15 cellular contexts compared by ENCODE assay signal in genomic region chr9:128136816-128137793, GRCh38. TPM values are rescaled to one million over a fixed set of nuclear protein-coding genes. Genes with fewer than 3 reads are reported as not detected.
DNase-seq lines count a peak whose midpoint lies in the region; ATAC-seq, FAIRE-seq and TF ChIP-seq lines count a peak whose summit lies in the region.
"Had no signal": no experiment of that assay in that cellular context is flagged by ENCODE, and none has a peak within 500 bp of the region (broad histone marks: within the 10 kb centered on the region; RNA-seq: fewer than 3 reads in every experiment).

No MANE protein-coding gene starts in this region.

- H2AK5ac ChIP-seq in IMR-90 (ENCODE audit: low read depth, low read length) = peak overlapping the region; percentile 49

- DNase-seq in AG08396 (ENCODE audit: low spot score) (peak; percentile 56), IMR-90 (peak; percentile 87), K562 (ENCODE audit: extremely low read depth in 1 of 4, low spot score in 3 of 4) (peak; percentile 16 to 51 (median 26)), lower lobe of right lung (peak; percentile 18), NCI-H446 treated with DMSO at 0.1 percent for 48 hours (lab: John Stamatoyannopoulos, UW) (no peak), KG1 (lab: John Stamatoyannopoulos, UW) (no peak)
- no peak for DNase-seq in activated CD8-positive, alpha-beta T cell treated with anti-CD3 and anti-CD28 coated beads for 36 hours
- DNase-seq: activated CD4-positive, alpha-beta memory T cell treated with anti-CD3 and anti-CD28 coated beads, Interleukin-2, amount 10 ng/mL, durations not matched to agents 7 days and 5 days; naive B cell; NCI-H1092 treated with DMSO at 0.1 percent for 48 hours; NCI-H774 had no signal

- H3K56ac ChIP-seq in IMR-90 (ENCODE audit: extremely low read depth, insufficient read depth, low read length) = no peak overlapping the region

- 0 out of 2 replicates have a peak, but pooled peaks cover 4% of the 10 kb centered on the region for H4K20me1 ChIP-seq in IMR-90 (ENCODE audit: insufficient read depth, low read length)
- no peaks in the 10 kb centered on the region for H4K20me1 ChIP-seq in K562 (replicated peaks; ENCODE audit: control insufficient read depth, insufficient read depth, low read length)

- no peak overlapping the region for H3K4me2 ChIP-seq in IMR-90 (ENCODE audit: low read depth, low read length)
- peak overlapping the region; percentile 49; the same call in 1 of the 2 replicates for H3K4me2 ChIP-seq in K562 (ENCODE audit: insufficient read depth, low read length)
- H3K4me2 ChIP-seq: BLaER1 treated with 17β-estradiol and CSF1 and Interleukin-3, amounts not matched to agents 10 nM and 100 nM had no signal

- POLR2A ChIA-PET in IMR-90 (lab: Charles Lee; ENCODE audit: unreplicated experiment) (no interaction called here), K562 (lab: Yijun Ruan, JAX) (interaction anchor here (0.5 to 1.3 kb wide), 8 partner anchors 9 to 195 kb away, joined by 3 to 5 read pairs (median 3); partner anchors contain the start of gene NAIF1)
- POLR2A ChIA-PET in activated CD8-positive, alpha-beta T cell treated with anti-CD3 and anti-CD28 coated beads for 36 hours (lab: Charles Lee) = interaction anchor here (0.7 kb wide), 1 partner anchor 9 kb away, joined by 4 read pairs; no protein-coding TSS in a partner anchor

- H3K18ac ChIP-seq in IMR-90 (ENCODE audit: low read depth, low read length) = no peak overlapping the region

- H3K9me3 ChIP-seq in IMR-90 (ENCODE audit: control insufficient read depth, insufficient read depth, low read length) = no peaks in the 10 kb centered on the region; the same call in 1 of the 2 replicates
- H3K9me3 ChIP-seq in K562 (replicated peaks; ENCODE audit: control insufficient read depth, insufficient read depth, low read depth, low read length) = no peaks in the 10 kb centered on the region
- no peaks in the 10 kb centered on the region for H3K9me3 ChIP-seq in lower lobe of right lung

- no peak overlapping the region for H3K4me3 Mint-ChIP-seq in activated CD8-positive, alpha-beta T cell treated with anti-CD3 and anti-CD28 coated beads for 36 hours
- H3K4me3 Mint-ChIP-seq: activated CD4-positive, alpha-beta memory T cell treated with anti-CD3 and anti-CD28 coated beads, Interleukin-2, amount 10 ng/mL, durations not matched to agents 7 days and 5 days had no signal

- H3K9ac ChIP-seq in IMR-90 (ENCODE audit: low read depth, low read length) (no peak overlapping the region), K562 (ENCODE audit: insufficient read depth in 1 of 2, low read depth in 2 of 2, low read length in 2 of 2) (peak overlapping the region in 1 of 2 experiments; percentile 50; a peak in 1 of 4 replicates)
- H3K9ac ChIP-seq: BLaER1 treated with 17β-estradiol and CSF1 and Interleukin-3, amounts not matched to agents 10 nM and 100 nM had no signal

- no peak overlapping the region for H3K27ac ChIP-seq in IMR-90 (ENCODE audit: insufficient read depth, low read length)
- H3K27ac ChIP-seq in K562 (ENCODE audit: extremely low read depth, low read depth, low read length) = no peak overlapping the region; the same call in 2 of the 3 replicates
- no peak overlapping the region for H3K27ac ChIP-seq in lower lobe of right lung
- H3K27ac ChIP-seq: BLaER1 treated with 17β-estradiol and CSF1 and Interleukin-3, amounts not matched to agents 10 nM and 100 nM had no signal

- H4K5ac ChIP-seq in IMR-90 (ENCODE audit: low read depth, low read length) = no peak overlapping the region

- H4K8ac ChIP-seq in IMR-90 (ENCODE audit: low read depth in 2 of 2, low read length in 2 of 2) = no peak overlapping the region

- no peak for TF ChIP-seq EP300 in K562 (IDR thresholded peaks at IDR 0.05; ENCODE audit: low read length)

- no peaks in the 10 kb centered on the region for H3K36me3 Mint-ChIP-seq in activated CD8-positive, alpha-beta T cell treated with anti-CD3 and anti-CD28 coated beads for 36 hours (ENCODE audit: low read depth)

- FAIRE-seq in K562 (lab: Jason Lieb, UNC) = peak; percentile 83
- FAIRE-seq: endometrium, GM19239 had no signal

- no peak overlapping the region for H3K27ac Mint-ChIP-seq in activated CD8-positive, alpha-beta T cell treated with anti-CD3 and anti-CD28 coated beads for 36 hours
- H3K27ac Mint-ChIP-seq: activated CD4-positive, alpha-beta memory T cell treated with anti-CD3 and anti-CD28 coated beads, Interleukin-2, amount 10 ng/mL, durations not matched to agents 7 days and 5 days; naive B cell had no signal

- intact Hi-C loops in IMR-90 (cut with micrococcal nuclease) (no loop called here), K562 (cut with micrococcal nuclease) (no loop called here), lower lobe of right lung (cut with DNase I) (no loop called here)
- intact Hi-C loops in activated CD8-positive, alpha-beta T cell treated with anti-CD3 and anti-CD28 coated beads for 36 hours (cut with micrococcal nuclease) = no loop called here

- H2BK20ac ChIP-seq in IMR-90 (ENCODE audit: low read depth, low read length) = no peak overlapping the region

- WGBS in IMR-90 (ENCODE audit: extremely low coverage in 2 of 2, insufficient read length in 1 of 2), 2 experiments = 69% methylated on average over 7 of the region's 18 CpGs; no CpG with 5 or more reads in 1 of the 2 experiments
- WGBS in K562 (ENCODE audit: insufficient coverage, low coverage, missing lambda C conversion rate) = 35% methylated on average over 18 of the region's 18 CpGs

- BruUV-seq in IMR-90 (replicated peaks; lab: Mats Ljungman, UMichigan) = no TSS peak
- BruUV-seq in K562 (replicated peaks; lab: Mats Ljungman, UMichigan) = no TSS peak

- CTCF ChIA-PET in IMR-90 (lab: Yijun Ruan, JAX) = interaction anchor here (1.7 kb wide), 1 partner anchor 19 kb away, joined by 5 read pairs; no protein-coding TSS in a partner anchor
- CTCF ChIA-PET in K562 (lab: Yijun Ruan, JAX; ENCODE audit: low intra/inter-chr PET ratio) = no interaction called here
- CTCF ChIA-PET in activated CD8-positive, alpha-beta T cell treated with anti-CD3 and anti-CD28 coated beads for 36 hours (lab: Charles Lee) = interaction anchor here (0.7 to 1.8 kb wide), 2 partner anchors 20 to 33 kb away, joined by 3 to 11 read pairs; no protein-coding TSS in a partner anchor

- no peak overlapping the region for H2BK5ac ChIP-seq in IMR-90 (ENCODE audit: low read depth, low read length, poor library complexity, severe bottlenecking)

- in situ Hi-C loops in IMR-90 (cut with MboI; ENCODE audit: low sequenced_read_pairs) (no loop called here), K562 (cut with MboI) (no loop called here)

- H3K4me1 Mint-ChIP-seq in activated CD8-positive, alpha-beta T cell treated with anti-CD3 and anti-CD28 coated beads for 36 hours (ENCODE audit: low read depth) = peaks cover 4% of the 10 kb centered on the region

- peak overlapping the region; percentile 40; the same call in 1 of the 2 replicates for H4K91ac ChIP-seq in IMR-90 (ENCODE audit: insufficient read depth, low read depth, low read length)

- no peak overlapping the region for H3K23ac ChIP-seq in IMR-90 (ENCODE audit: low read depth, low read length)

- no peaks in the 10 kb centered on the region for H3K79me1 ChIP-seq in IMR-90 (ENCODE audit: low read depth in 1 of 2, low read length in 2 of 2)

- H2AFZ ChIP-seq in IMR-90 (replicated peaks; ENCODE audit: low read length, poor library complexity) (no peak overlapping the region), K562 (ENCODE audit: low read depth, low read length) (peak overlapping the region; percentile 48; the same call in 1 of the 2 replicates)

- peaks cover 6% of the 10 kb centered on the region for H3K4me1 ChIP-seq in IMR-90 (ENCODE audit: control insufficient read depth, insufficient read depth, low read length)
- H3K4me1 ChIP-seq in K562 (replicated peaks in 1 of 2; ENCODE audit: control insufficient read depth in 2 of 2, insufficient read depth in 2 of 2, low read length in 2 of 2) = peaks cover 13 to 17% of the 10 kb centered on the region in 2 experiments; a peak in 3 of 5 replicates
- H3K4me1 ChIP-seq in lower lobe of right lung = no peaks in the 10 kb centered on the region

- H3K9me1 ChIP-seq in IMR-90 (ENCODE audit: insufficient read depth, low read length) (peaks cover 8% of the 10 kb centered on the region), K562 (ENCODE audit: control insufficient read depth, insufficient read depth, low read length) (no peaks in the 10 kb centered on the region)

- TF ChIP-seq RAD21 in IMR-90 (IDR thresholded peaks at IDR 0.05; ENCODE audit: low read length) (no peak), K562 (CRISPR knock-in tag; conservative IDR thresholded peaks at IDR 0.05 in 1 of 2, IDR thresholded peaks at IDR 0.05 in 1 of 2) (no peak)

- no peak for TF ChIP-seq CTCF in IMR-90 (conservative IDR thresholded peaks at IDR 0.05; ENCODE audit: low read depth, low read length)
- TF ChIP-seq CTCF in K562 (IDR thresholded peaks at IDR 0.05 in 2 of 3, conservative IDR thresholded peaks at IDR 0.05 in 1 of 3; ENCODE audit: insufficient read depth in 2 of 3, low read depth in 1 of 3, low read length in 3 of 3) = no peak
- TF ChIP-seq CTCF in lower lobe of right lung (IDR thresholded peaks at IDR 0.05) = no peak
- TF ChIP-seq CTCF in activated CD8-positive, alpha-beta T cell treated with anti-CD3 and anti-CD28 coated beads for 36 hours (IDR thresholded peaks at IDR 0.05) = no peak

- H2AK9ac ChIP-seq in IMR-90 (replicated peaks; ENCODE audit: low read depth, low read length, poor library complexity) = no peak overlapping the region

- TF ChIP-seq POLR2A in IMR-90 (IDR thresholded peaks at IDR 0.05; ENCODE audit: low read depth, low read length) = no peak
- TF ChIP-seq POLR2A in K562 (conservative IDR thresholded peaks at IDR 0.05) = no peak

- H3K9me3 Mint-ChIP-seq in activated CD8-positive, alpha-beta T cell treated with anti-CD3 and anti-CD28 coated beads for 36 hours = no peaks in the 10 kb centered on the region
- H3K9me3 Mint-ChIP-seq: activated CD4-positive, alpha-beta memory T cell treated with anti-CD3 and anti-CD28 coated beads, Interleukin-2, amount 10 ng/mL, durations not matched to agents 7 days and 5 days; naive B cell had no signal

- 0 out of 2 replicates have a peak overlapping the region, but pooled peaks have one; percentile 16 for H2BK120ac ChIP-seq in IMR-90 (ENCODE audit: low read depth, low read length)

- H3K27me3 Mint-ChIP-seq in activated CD8-positive, alpha-beta T cell treated with anti-CD3 and anti-CD28 coated beads for 36 hours = peaks cover 2% of the 10 kb centered on the region

- H3K36me3 ChIP-seq in IMR-90 (ENCODE audit: control insufficient read depth, insufficient read depth, low read length) = no peaks in the 10 kb centered on the region
- no peaks in the 10 kb centered on the region for H3K36me3 ChIP-seq in K562 (ENCODE audit: control insufficient read depth, insufficient read depth, low read length)
- no peaks in the 10 kb centered on the region for H3K36me3 ChIP-seq in lower lobe of right lung
- H3K36me3 ChIP-seq: BLaER1 treated with 17β-estradiol and CSF1 and Interleukin-3, amounts not matched to agents 10 nM and 100 nM had no signal

- ATAC-seq in IMR-90 (ENCODE audit: low read depth) (peak; percentile 82), K562 (peak; percentile 76), lower lobe of right lung (peak in 1 of 2 donors; percentile 29), HG03175 (IDR thresholded peaks at IDR 0.05; ENCODE audit: unreplicated experiment) (no peak)
- no peak for ATAC-seq in activated CD8-positive, alpha-beta T cell treated with anti-CD3 and anti-CD28 coated beads for 36 hours

- 0 out of 2 replicates have a peak overlapping the region, but pooled peaks have one; percentile 1 for H3K14ac ChIP-seq in IMR-90 (replicated peaks; ENCODE audit: low read depth, low read length)

- dilution Hi-C loops in IMR-90 (cut with HindIII; ENCODE audit: low sequenced_read_pairs, unreplicated experiment) = no loop called here

- H3K4me3 ChIP-seq in IMR-90 (ENCODE audit: insufficient read depth, low read depth, low read length) = no peak overlapping the region
- no peak overlapping the region for H3K4me3 ChIP-seq in K562
- no peak overlapping the region for H3K4me3 ChIP-seq in lower lobe of right lung
- H3K4me3 ChIP-seq: BLaER1 treated with 17β-estradiol and CSF1 and Interleukin-3, amounts not matched to agents 10 nM and 100 nM had no signal

- peak overlapping the region; percentile 36 for H3K4ac ChIP-seq in IMR-90 (ENCODE audit: low read depth, low read length)

- H2BK15ac ChIP-seq in IMR-90 (ENCODE audit: low read depth, low read length) = no peak overlapping the region

- H3K79me2 ChIP-seq in K562 (ENCODE audit: control insufficient read depth, insufficient read depth, low read length) = no peaks in the 10 kb centered on the region

- H3K27me3 ChIP-seq in IMR-90 (ENCODE audit: control insufficient read depth, insufficient read depth, low read length) = peaks cover 10% of the 10 kb centered on the region
- no peaks in the 10 kb centered on the region for H3K27me3 ChIP-seq in K562 (ENCODE audit: control insufficient read depth in 2 of 2, insufficient read depth in 2 of 2, low read length in 2 of 2)
- H3K27me3 ChIP-seq in lower lobe of right lung (ENCODE audit: low read depth) = no peaks in the 10 kb centered on the region

RNA-seq across cellular contexts. Expression of gene PTGES2, which starts 9.6 kb away (rescaled TPM):
- total RNA-seq in IMR-90 (2012; rRNA removed) (90.3 and 107 TPM in 2 replicates), K562 (2014; rRNA removed) (196 and 257 TPM in 2 replicates), K562 (2014; rRNA removed; fragmentation: Illumina TruSeq; extraction: Trizol) (34.3 and 50.3 TPM in 2 replicates), K562 (2015; rRNA removed; fragmentation: Illumina TruSeq; extraction: Trizol) (98.9 and 102 TPM in 2 replicates), K562 (2021) (135 and 137 TPM in 2 replicates), lower lobe of right lung (30.6 TPM)
- polyA plus RNA-seq in IMR-90 (2012; rRNA removed) (99.2 and 100 TPM in 2 replicates), K562 (2011; rRNA removed) (90.1 and 106 TPM in 2 replicates), K562 (2014; fragmentation: Illumina TruSeq; extraction: Trizol) (89.2 and 128 TPM in 2 replicates), K562 (2014; fragmentation: Nextera tagmentation; extraction: Ambion mirVana) (1 to 10 TPM; 2.4 to 6.2 TPM), K562 (2014; rRNA removed) (128 and 149 TPM in 2 replicates)
- 69.7 and 115 TPM in 2 replicates for polyA plus RNA-seq in IMR-90 (2012; cell fraction: cytosol; rRNA removed)
- 116 and 217 TPM in 2 replicates for polyA plus RNA-seq in IMR-90 (2012; cell fraction: nucleus; rRNA removed; ENCODE audit: low replicate concordance)
- total RNA-seq in K562 (2011; cell fraction: chromatin; rRNA removed; ENCODE audit: low replicate concordance) = 91.2 and 285 TPM in 2 replicates
- total RNA-seq in K562 (2011; cell fraction: nucleolus; rRNA removed) = 223 and 287 TPM in 2 replicates
- 132 and 134 TPM in 2 replicates for total RNA-seq in K562 (2011; cell fraction: nucleoplasm; rRNA removed)
- polyA plus RNA-seq in K562 (2011; cell fraction: cytosol; rRNA removed) = 92.2 and 177 TPM in 2 replicates
- polyA plus RNA-seq in K562 (2011; cell fraction: nucleus; rRNA removed) = 244 and 370 TPM in 2 replicates
- polyA plus RNA-seq in K562 (2012) = 94.0 and 96.2 TPM in 2 replicates
- polyA minus RNA-seq in K562 (2011; rRNA and poly(A)+ RNA removed) = 49.5 and 74.8 TPM in 2 replicates
- polyA minus RNA-seq in K562 (2011; cell fraction: cytosol; rRNA and poly(A)+ RNA removed) = 57.2 and 75.5 TPM in 2 replicates
- 73.1 and 77.3 TPM in 2 replicates for polyA minus RNA-seq in K562 (2011; cell fraction: nucleus; rRNA and poly(A)+ RNA removed)
- total RNA-seq in activated CD8-positive, alpha-beta T cell treated with anti-CD3 and anti-CD28 coated beads for 36 hours = 10 to 100 TPM; 40.8 to 49.5 TPM

RNA-seq across cellular contexts. Expression of gene LCN2, which starts 12.1 kb away (rescaled TPM):
- not detected in 2 replicates for total RNA-seq in IMR-90 (2012; rRNA removed)
- not detected in 2 replicates for polyA plus RNA-seq in IMR-90 (2012; rRNA removed)
- polyA plus RNA-seq in IMR-90 (2012; cell fraction: cytosol; rRNA removed) = not detected in 2 replicates
- polyA plus RNA-seq in IMR-90 (2012; cell fraction: nucleus; rRNA removed; ENCODE audit: low replicate concordance) = not detected in 2 replicates
- total RNA-seq in K562 (2011; cell fraction: chromatin; rRNA removed; ENCODE audit: low replicate concordance) = 0.58 and 2.0 TPM in 2 replicates
- total RNA-seq in K562 (2011; cell fraction: nucleolus; rRNA removed) = 1.1 and 1.3 TPM in 2 replicates
- 1.7 TPM in 1 of 2 replicates, not detected in the other for total RNA-seq in K562 (2011; cell fraction: nucleoplasm; rRNA removed)
- 0.20 and 0.54 TPM in 2 replicates for total RNA-seq in K562 (2014; rRNA removed)
- 0.47 TPM in 1 of 2 replicates, not detected in the other for total RNA-seq in K562 (2014; rRNA removed; fragmentation: Illumina TruSeq; extraction: Trizol)
- not detected in 2 replicates for total RNA-seq in K562 (2015; rRNA removed; fragmentation: Illumina TruSeq; extraction: Trizol)
- 0.40 and 0.72 TPM in 2 replicates for total RNA-seq in K562 (2021)
- polyA plus RNA-seq in K562 (2011; rRNA removed) = 0.60 and 1.2 TPM in 2 replicates
- 0.40 and 0.69 TPM in 2 replicates for polyA plus RNA-seq in K562 (2011; cell fraction: cytosol; rRNA removed)
- polyA plus RNA-seq in K562 (2011; cell fraction: nucleus; rRNA removed) = 3.3 and 4.8 TPM in 2 replicates
- polyA plus RNA-seq in K562 (2012) = 0.16 and 0.37 TPM in 2 replicates
- 0.22 and 1.0 TPM in 2 replicates for polyA plus RNA-seq in K562 (2014; fragmentation: Illumina TruSeq; extraction: Trizol)
- under 1 TPM; 0.10 to 0.11 TPM for polyA plus RNA-seq in K562 (2014; fragmentation: Nextera tagmentation; extraction: Ambion mirVana)
- polyA plus RNA-seq in K562 (2014; rRNA removed) = 0.21 and 0.65 TPM in 2 replicates
- polyA minus RNA-seq in K562 (2011; rRNA and poly(A)+ RNA removed) = 1.2 and 1.4 TPM in 2 replicates
- polyA minus RNA-seq in K562 (2011; cell fraction: cytosol; rRNA and poly(A)+ RNA removed) = not detected in 2 replicates
- polyA minus RNA-seq in K562 (2011; cell fraction: nucleus; rRNA and poly(A)+ RNA removed) = not detected in 2 replicates
- 83.4 TPM for total RNA-seq in lower lobe of right lung
- total RNA-seq in activated CD8-positive, alpha-beta T cell treated with anti-CD3 and anti-CD28 coated beads for 36 hours = not detected
- total RNA-seq: activated CD4-positive, alpha-beta memory T cell treated with anti-CD3 and anti-CD28 coated beads, Interleukin-2, amount 10 ng/mL, durations not matched to agents 7 days and 5 days had no signal

RNA-seq across cellular contexts. Expression of gene BBLN, which starts 23.0 kb away (rescaled TPM):
- total RNA-seq in IMR-90 (2012; rRNA removed) = 25.1 and 27.5 TPM in 2 replicates
- 103 and 146 TPM in 2 replicates for polyA plus RNA-seq in IMR-90 (2012; rRNA removed)
- polyA plus RNA-seq in IMR-90 (2012; cell fraction: cytosol; rRNA removed) = 190 and 213 TPM in 2 replicates
- polyA plus RNA-seq in IMR-90 (2012; cell fraction: nucleus; rRNA removed; ENCODE audit: low replicate concordance) = 36.9 and 66.7 TPM in 2 replicates
- total RNA-seq in K562 (2011; cell fraction: chromatin; rRNA removed; ENCODE audit: low replicate concordance) = 24.5 and 53.9 TPM in 2 replicates
- total RNA-seq in K562 (2011; cell fraction: nucleolus; rRNA removed) = 72.0 and 78.0 TPM in 2 replicates
- total RNA-seq in K562 (2011; cell fraction: nucleoplasm; rRNA removed) = 65.8 and 106 TPM in 2 replicates
- 331 and 433 TPM in 2 replicates for total RNA-seq in K562 (2014; rRNA removed)
- total RNA-seq in K562 (2014; rRNA removed; fragmentation: Illumina TruSeq; extraction: Trizol) = 11.5 and 11.9 TPM in 2 replicates
- 109 and 123 TPM in 2 replicates for total RNA-seq in K562 (2015; rRNA removed; fragmentation: Illumina TruSeq; extraction: Trizol)
- 172 and 177 TPM in 2 replicates for total RNA-seq in K562 (2021)
- 87.1 and 125 TPM in 2 replicates for polyA plus RNA-seq in K562 (2011; rRNA removed)
- polyA plus RNA-seq in K562 (2011; cell fraction: cytosol; rRNA removed) = 256 and 738 TPM in 2 replicates
- polyA plus RNA-seq in K562 (2011; cell fraction: nucleus; rRNA removed) = 139 and 249 TPM in 2 replicates
- 180 and 393 TPM in 2 replicates for polyA plus RNA-seq in K562 (2012)
- polyA plus RNA-seq in K562 (2014; fragmentation: Illumina TruSeq; extraction: Trizol) = 30.1 and 181 TPM in 2 replicates
- polyA plus RNA-seq in K562 (2014; fragmentation: Nextera tagmentation; extraction: Ambion mirVana) = 10 to 100 TPM in 1 of 2 experiments, 1 to 10 TPM in 1; 4.2 to 13.7 TPM
- polyA plus RNA-seq in K562 (2014; rRNA removed) = 191 and 213 TPM in 2 replicates
- 19.8 and 21.1 TPM in 2 replicates for polyA minus RNA-seq in K562 (2011; rRNA and poly(A)+ RNA removed)
- polyA minus RNA-seq in K562 (2011; cell fraction: cytosol; rRNA and poly(A)+ RNA removed) = 74.5 and 112 TPM in 2 replicates
- polyA minus RNA-seq in K562 (2011; cell fraction: nucleus; rRNA and poly(A)+ RNA removed) = 29.6 and 47.0 TPM in 2 replicates
- total RNA-seq in lower lobe of right lung = 47.9 TPM
- 100 to 1,000 TPM; 127 to 132 TPM for total RNA-seq in activated CD8-positive, alpha-beta T cell treated with anti-CD3 and anti-CD28 coated beads for 36 hours

RNA-seq across cellular contexts. Expression of gene CIZ1, which starts 54.3 kb away (rescaled TPM):
- 13.8 and 20.6 TPM in 2 replicates for total RNA-seq in IMR-90 (2012; rRNA removed)
- 51.9 and 54.4 TPM in 2 replicates for polyA plus RNA-seq in IMR-90 (2012; rRNA removed)
- polyA plus RNA-seq in IMR-90 (2012; cell fraction: cytosol; rRNA removed) = 31.3 and 33.3 TPM in 2 replicates
- polyA plus RNA-seq in IMR-90 (2012; cell fraction: nucleus; rRNA removed; ENCODE audit: low replicate concordance) = 104 and 121 TPM in 2 replicates
- total RNA-seq in K562 (2011; cell fraction: chromatin; rRNA removed; ENCODE audit: low replicate concordance) = 263 and 434 TPM in 2 replicates
- 204 and 208 TPM in 2 replicates for total RNA-seq in K562 (2011; cell fraction: nucleolus; rRNA removed)
- 222 and 230 TPM in 2 replicates for total RNA-seq in K562 (2011; cell fraction: nucleoplasm; rRNA removed)
- total RNA-seq in K562 (2014; rRNA removed) = 127 and 164 TPM in 2 replicates
- 55.4 and 57.1 TPM in 2 replicates for total RNA-seq in K562 (2014; rRNA removed; fragmentation: Illumina TruSeq; extraction: Trizol)
- total RNA-seq in K562 (2015; rRNA removed; fragmentation: Illumina TruSeq; extraction: Trizol) = 83.7 and 87.8 TPM in 2 replicates
- total RNA-seq in K562 (2021) = 329 and 330 TPM in 2 replicates
- 82.1 and 168 TPM in 2 replicates for polyA plus RNA-seq in K562 (2011; rRNA removed)
- 139 and 188 TPM in 2 replicates for polyA plus RNA-seq in K562 (2011; cell fraction: cytosol; rRNA removed)
- 284 and 400 TPM in 2 replicates for polyA plus RNA-seq in K562 (2011; cell fraction: nucleus; rRNA removed)
- 220 and 374 TPM in 2 replicates for polyA plus RNA-seq in K562 (2012)
- 244 and 291 TPM in 2 replicates for polyA plus RNA-seq in K562 (2014; fragmentation: Illumina TruSeq; extraction: Trizol)
- polyA plus RNA-seq in K562 (2014; fragmentation: Nextera tagmentation; extraction: Ambion mirVana) = 10 to 100 TPM in 1 of 2 experiments, 1 to 10 TPM in 1; 6.6 to 12.6 TPM
- 161 and 175 TPM in 2 replicates for polyA plus RNA-seq in K562 (2014; rRNA removed)
- polyA minus RNA-seq in K562 (2011; rRNA and poly(A)+ RNA removed) = 76.1 and 76.4 TPM in 2 replicates
- 115 and 157 TPM in 2 replicates for polyA minus RNA-seq in K562 (2011; cell fraction: cytosol; rRNA and poly(A)+ RNA removed)
- polyA minus RNA-seq in K562 (2011; cell fraction: nucleus; rRNA and poly(A)+ RNA removed) = 42.3 and 58.8 TPM in 2 replicates
- 98.5 TPM for total RNA-seq in lower lobe of right lung
- 10 to 100 TPM; 75.7 to 77.1 TPM for total RNA-seq in activated CD8-positive, alpha-beta T cell treated with anti-CD3 and anti-CD28 coated beads for 36 hours

Comparison
In these comparisons a context has a peak if more than half of its experiments do, and no peak if none do; other contexts are left out.
1. DNase-seq: peak in AG08396 (single experiment), IMR-90 (single experiment), K562 (4 of 4) and lower lobe of right lung (single experiment); none in NCI-H446 treated with DMSO at 0.1 percent for 48 hours (single experiment), KG1 (single experiment) and activated CD8-positive, alpha-beta T cell treated with anti-CD3 and anti-CD28 coated beads for 36 hours (single experiment).
2. ATAC-seq: peak in IMR-90 (single experiment) and K562 (single experiment); none in activated CD8-positive, alpha-beta T cell treated with anti-CD3 and anti-CD28 coated beads for 36 hours (single experiment) and HG03175 (single experiment).
3. RNA of gene LCN2, which starts 12.1 kb away (total RNA-seq): 83.4 TPM in lower lobe of right lung (single experiment); 0.20 to 2.0 TPM in K562, not detected in IMR-90 and not detected in activated CD8-positive, alpha-beta T cell treated with anti-CD3 and anti-CD28 coated beads for 36 hours; every median in the first group is over 10 times any median in the second.